Comparison of ENCODE assay signal across 9 cellular contexts in genomic region chr14:25111061-25111601, GRCh38.
DNase-seq lines count a peak whose midpoint lies in the region; FAIRE-seq and TF ChIP-seq lines count a peak whose summit lies in the region.
"Had no signal": no experiment of that assay in that cellular context is flagged by ENCODE, and none has a peak within 500 bp of the region (broad histone marks: within the 10 kb centered on the region; RNA-seq: fewer than 3 reads in every experiment).

No MANE protein-coding gene starts in this region.

- H3K4me3 ChIP-seq in bronchial epithelial cell (ENCODE audit: low read depth, low read length), result no peak overlapping the region
- no peak overlapping the region for H3K4me3 ChIP-seq in kidney epithelial cell (ENCODE audit: low read depth, low read length)

- H3K27me3 ChIP-seq in bronchial epithelial cell (ENCODE audit: control insufficient read depth, insufficient read depth, low read length), result no peaks in the 10 kb centered on the region
- H3K27me3 ChIP-seq in kidney epithelial cell (ENCODE audit: control insufficient read depth, insufficient read depth, low read length), result no peaks in the 10 kb centered on the region

- H3K36me3 ChIP-seq in bronchial epithelial cell (ENCODE audit: control insufficient read depth, insufficient read depth, low read length), result no peaks in the 10 kb centered on the region
- no peaks in the 10 kb centered on the region for H3K36me3 ChIP-seq in kidney epithelial cell (ENCODE audit: control insufficient read depth, insufficient read depth, low read length)

- DNase-seq in HT1080 (ENCODE audit: low read depth), result peak; percentile 91
- DNase-seq in bronchial epithelial cell (ENCODE audit: low read depth), result peak; percentile 42
- peak; percentile 50 for DNase-seq in kidney epithelial cell (ENCODE audit: low read depth)
- DNase-seq in superior temporal gyrus (ENCODE audit: extremely low spot score), result peak; percentile 84
- DNase-seq in cerebellar nuclear complex (lab: John Stamatoyannopoulos, UW), result no peak
- no peak for DNase-seq in GM13977 (ENCODE audit: low spot score)
- DNase-seq in erythroblast (lab: John Stamatoyannopoulos, UW), result no peak
- DNase-seq in activated CD4-positive, CD25-positive, alpha-beta regulatory T cell (lab: John Stamatoyannopoulos, UW), result no peak
- DNase-seq: activated CD8-positive, alpha-beta T cell treated with anti-CD3 and anti-CD28 coated beads for 36 hours had no signal

- FAIRE-seq in bronchial epithelial cell (lab: Jason Lieb, UNC), result no peak

- TF ChIP-seq CTCF in bronchial epithelial cell (IDR thresholded peaks at IDR 0.05; ENCODE audit: insufficient read depth, low read length, severe bottlenecking) (no peak), kidney epithelial cell (IDR thresholded peaks at IDR 0.05; ENCODE audit: insufficient read depth, low read length, poor library complexity, severe bottlenecking) (no peak), GM13977 (IDR thresholded peaks at IDR 0.05; ENCODE audit: extremely low read depth, insufficient read depth, missing control alignments) (no peak)

- TF ChIP-seq POLR2A in erythroblast (IDR thresholded peaks at IDR 0.05; ENCODE audit: low read length), result no peak

- in situ Hi-C loops in GM13977 (cut with MboI; ENCODE audit: low pct_unique_long_range_greater_than_20kb, low sequenced_read_pairs, unreplicated experiment), result no loop called here

Comparison
In these comparisons a context has a peak if more than half of its experiments do, and no peak if none do; other contexts are left out.
1. DNase-seq: peak in HT1080 (single experiment), bronchial epithelial cell (single experiment), kidney epithelial cell (single experiment) and superior temporal gyrus (single experiment); none in cerebellar nuclear complex (0 of 2), GM13977 (single experiment), erythroblast (0 of 2) and activated CD4-positive, CD25-positive, alpha-beta regulatory T cell (0 of 4).